ENCODE assay signal across 8 cellular contexts in genomic region chr17:66727634-66728570, GRCh38.
A peak's percentile ranks its signal among the peaks of the same experiment; 100 is the strongest.
DNase-seq lines count a peak whose midpoint lies in the region; ATAC-seq, FAIRE-seq and TF ChIP-seq lines count a peak whose summit lies in the region.

No MANE protein-coding gene starts in this region.

- H3K36me3 ChIP-seq in neural progenitor cell, result no peaks in the 10 kb centered on the region

- no peaks in the 10 kb centered on the region for H4K20me1 ChIP-seq in neural progenitor cell (ENCODE audit: low read depth)

- DNase-seq in A172 (ENCODE audit: low spot score), result peak; percentile 34
- peak; percentile 41 for DNase-seq in GM12892 (ENCODE audit: insufficient read length)
- peak; percentile 67 for DNase-seq in HPDE6-E6E7 (ENCODE audit: extremely low spot score)
- peak; percentile 59 for DNase-seq in NCI-H82 treated with DMSO at 0.1 percent for 48 hours (lab: John Stamatoyannopoulos, UW; ENCODE audit: unreplicated experiment)
- peak; percentile 59 for DNase-seq in activated T-cell treated with anti-CD3 and anti-CD28 coated beads, Interleukin-2, amount 50 U/mL, for 24 hours
- DNase-seq in fibroblast of pulmonary artery (ENCODE audit: low read depth), result peak; percentile 65
- DNase-seq in neural progenitor cell (ENCODE audit: low spot score), result peak; percentile 79

- H3K4me2 ChIP-seq in neural progenitor cell, result no peak overlapping the region

- H3K9ac ChIP-seq in neural progenitor cell, result no peak overlapping the region

- peaks cover 2% of the 10 kb centered on the region for H3K4me1 Mint-ChIP-seq in activated T-cell treated with anti-CD3 and anti-CD28 coated beads, Interleukin-2, amount 50 U/mL, for 24 hours (ENCODE audit: low read depth)
- H3K4me1 Mint-ChIP-seq in neural progenitor cell, result peaks cover 40% of the 10 kb centered on the region

- no peaks in the 10 kb centered on the region for H3K27me3 ChIP-seq in neural progenitor cell

- no peak for TF ChIP-seq POLR2A in GM12892 (IDR thresholded peaks at IDR 0.05; ENCODE audit: low read depth, low read length)

- peak overlapping the region; percentile 50 for H3K27ac Mint-ChIP-seq in activated T-cell treated with anti-CD3 and anti-CD28 coated beads, Interleukin-2, amount 50 U/mL, for 24 hours
- H3K27ac Mint-ChIP-seq in neural progenitor cell, result peak overlapping the region; percentile 89

- no peaks in the 10 kb centered on the region for H3K79me2 ChIP-seq in neural progenitor cell (ENCODE audit: low read depth)

- peaks cover 46% of the 10 kb centered on the region for H3K36me3 Mint-ChIP-seq in activated T-cell treated with anti-CD3 and anti-CD28 coated beads, Interleukin-2, amount 50 U/mL, for 24 hours (ENCODE audit: low read depth)
- H3K36me3 Mint-ChIP-seq in neural progenitor cell, result no peaks in the 10 kb centered on the region

- peak; percentile 44 for FAIRE-seq in GM12892 (lab: Jason Lieb, UNC)

- no peaks in the 10 kb centered on the region for H3K9me3 Mint-ChIP-seq in activated T-cell treated with anti-CD3 and anti-CD28 coated beads, Interleukin-2, amount 50 U/mL, for 24 hours
- no peaks in the 10 kb centered on the region for H3K9me3 Mint-ChIP-seq in neural progenitor cell

- H3K4me1 ChIP-seq in neural progenitor cell, result no peaks in the 10 kb centered on the region

- TF ChIP-seq CTCF in fibroblast of pulmonary artery (IDR thresholded peaks at IDR 0.05; ENCODE audit: low read length, missing control alignments) (peak; percentile 85), neural progenitor cell (IDR thresholded peaks at IDR 0.05) (peak; percentile 80)

- H3K4me3 ChIP-seq in fibroblast of pulmonary artery (replicated peaks; ENCODE audit: low read depth, low read length) (no peak overlapping the region), neural progenitor cell (no peak overlapping the region)

- no peak for ATAC-seq in HG02970 (IDR thresholded peaks at IDR 0.05; ENCODE audit: low FRiP score, unreplicated experiment)

- no peak overlapping the region for H2AFZ ChIP-seq in neural progenitor cell (replicated peaks)

- no peaks in the 10 kb centered on the region for H3F3A ChIP-seq in neural progenitor cell (ENCODE audit: low read depth)

- H3K9me3 ChIP-seq in neural progenitor cell (ENCODE audit: low read depth), result no peaks in the 10 kb centered on the region

- no peaks in the 10 kb centered on the region for H3K27me3 Mint-ChIP-seq in activated T-cell treated with anti-CD3 and anti-CD28 coated beads, Interleukin-2, amount 50 U/mL, for 24 hours
- peaks cover 5% of the 10 kb centered on the region for H3K27me3 Mint-ChIP-seq in neural progenitor cell (ENCODE audit: insufficient read depth, low read depth)

- H3K4me3 Mint-ChIP-seq in activated T-cell treated with anti-CD3 and anti-CD28 coated beads, Interleukin-2, amount 50 U/mL, for 24 hours, result no peak overlapping the region
- no peak overlapping the region for H3K4me3 Mint-ChIP-seq in neural progenitor cell

- H3K27ac ChIP-seq in neural progenitor cell, result no peak overlapping the region
